Comparison of ENCODE assay signal across 32 cellular contexts in the genomic region with DNA sequence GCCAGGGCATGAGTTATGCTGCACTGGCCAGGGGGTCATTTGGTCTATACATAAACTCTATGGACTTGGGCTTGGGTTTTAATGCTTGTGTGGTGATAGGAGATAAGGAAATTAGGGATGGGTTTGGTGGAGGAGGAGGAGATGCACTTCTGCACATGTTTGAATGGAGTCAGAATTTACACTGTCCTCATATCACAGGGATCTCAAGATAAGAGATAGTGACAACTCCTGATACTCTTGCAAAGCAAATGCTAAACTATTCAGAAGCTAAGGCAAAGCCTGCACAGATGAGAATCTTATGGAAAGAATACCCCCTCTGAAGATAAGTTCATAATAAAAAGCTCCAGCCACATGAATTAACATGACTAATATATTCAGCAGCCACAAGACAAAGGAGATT.
"Had no signal": no experiment of that assay in that cellular context is flagged by ENCODE, and none has a peak within 500 bp of the region (broad histone marks: within the 10 kb centered on the region; RNA-seq: fewer than 3 reads in every experiment).

No MANE protein-coding gene starts in this region.

- H3K4me1 ChIP-seq: adrenal gland, body of pancreas, esophagus muscularis mucosa, foreskin keratinocyte, gastrocnemius medialis had no signal

- H3K27ac Mint-ChIP-seq: activated B cell treated with CpG ODN at 0.5 μM for 24 hours; activated CD8-positive, alpha-beta T cell treated with anti-CD3 and anti-CD28 coated beads for 36 hours; activated naive CD4-positive, alpha-beta T cell treated with anti-CD3 and anti-CD28 coated beads for 36 hours; activated naive CD4-positive, alpha-beta T cell treated with anti-CD3 and anti-CD28 coated beads, Interleukin-2, amount 50 U/mL, for 24 hours; activated naive CD8-positive, alpha-beta T cell treated with anti-CD3 and anti-CD28 coated beads for 36 hours; activated naive CD8-positive, alpha-beta T cell treated with anti-CD3 and anti-CD28 coated beads, Interleukin-2, amount 50 U/mL, for 24 hours; activated T-helper 17 cell treated with anti-CD3 and anti-CD28 coated beads, Interleukin-2, amount 50 U/mL, for 72 hours; effector memory CD8-positive, alpha-beta T cell; T-helper 2 cell treated with Interferon-gamma antibody and Interleukin-4, amounts not matched to agents 5 μg/mL and 100 μg/mL, for 36 hours had no signal

- H3K27me3 ChIP-seq: adrenal gland, body of pancreas, esophagus muscularis mucosa, foreskin keratinocyte, gastrocnemius medialis, heart right ventricle, hepatocyte had no signal

- DNase-seq: activated B cell treated with CpG ODN at 0.5 μM for 24 hours; activated CD4-positive, alpha-beta T cell treated with anti-CD3 and anti-CD28 coated beads for 48 hours; activated CD4-positive, alpha-beta T cell treated with anti-CD3 and anti-CD28 coated beads, Interleukin-2, amount 50 U/mL, for 1 hour; activated CD4-positive, alpha-beta T cell treated with anti-CD3 and anti-CD28 coated beads, Interleukin-2, amount 50 U/mL, for 48 hours; activated CD8-positive, alpha-beta memory T cell treated with anti-CD3 and anti-CD28 coated beads for 24 hours; activated CD8-positive, alpha-beta T cell treated with anti-CD3 and anti-CD28 coated beads for 36 hours; activated effector memory CD4-positive, alpha-beta T cell treated with Interleukin-2 at 50 U/mL for 16 hours; activated gamma-delta T cell treated with Interleukin-2 at 50 U/mL for 16 hours; activated naive CD4-positive, alpha-beta T cell treated with anti-CD3 and anti-CD28 coated beads for 36 hours; activated naive CD8-positive, alpha-beta T cell treated with anti-CD3 and anti-CD28 coated beads for 36 hours; activated naive CD8-positive, alpha-beta T cell treated with anti-CD3 and anti-CD28 coated beads, Interleukin-2, amount 50 U/mL, for 24 hours; activated T-cell treated with anti-CD3 and anti-CD28 coated beads, Interleukin-2, amount 50 U/mL, for 4 hours; adrenal gland; amygdala; aorta; body of pancreas; caudate nucleus; cortex of kidney; dermis blood vessel endothelial cell; effector CD4-positive, alpha-beta T cell; effector memory CD8-positive, alpha-beta T cell; foreskin keratinocyte; gastrocnemius medialis; heart right ventricle; T1000; WERI-Rb-1 had no signal

- H3K27ac ChIP-seq: adrenal gland, body of pancreas, esophagus muscularis mucosa, foreskin keratinocyte, gastrocnemius medialis, heart right ventricle, hepatocyte, WERI-Rb-1 had no signal

- ATAC-seq: activated CD4-positive, CD25-positive, alpha-beta regulatory T cell treated with anti-CD3 and anti-CD28 coated beads, Interleukin-2, amount 50 U/mL, for 24 hours; activated CD8-positive, alpha-beta T cell treated with anti-CD3 and anti-CD28 coated beads for 36 hours; activated naive CD8-positive, alpha-beta T cell treated with anti-CD3 and anti-CD28 coated beads, Interleukin-2, amount 50 U/mL, for 24 hours; activated T-cell treated with anti-CD3 and anti-CD28 coated beads, Interleukin-2, amount 50 U/mL, for 4 hours; activated T-helper 17 cell treated with anti-CD3 and anti-CD28 coated beads, Interleukin-2, amount 50 U/mL, for 72 hours; body of pancreas; effector memory CD8-positive, alpha-beta T cell; foreskin keratinocyte; gastrocnemius medialis; heart right ventricle had no signal

- H3K79me2 ChIP-seq: hepatocyte had no signal

- H3K4me3 Mint-ChIP-seq: activated B cell treated with CpG ODN at 0.5 μM for 24 hours; activated CD8-positive, alpha-beta T cell treated with anti-CD3 and anti-CD28 coated beads for 36 hours; activated naive CD4-positive, alpha-beta T cell treated with anti-CD3 and anti-CD28 coated beads for 36 hours; activated naive CD4-positive, alpha-beta T cell treated with anti-CD3 and anti-CD28 coated beads, Interleukin-2, amount 50 U/mL, for 24 hours; activated naive CD8-positive, alpha-beta T cell treated with anti-CD3 and anti-CD28 coated beads for 36 hours; activated naive CD8-positive, alpha-beta T cell treated with anti-CD3 and anti-CD28 coated beads, Interleukin-2, amount 50 U/mL, for 24 hours; activated T-cell treated with anti-CD3 and anti-CD28 coated beads, Interleukin-2, amount 50 U/mL, for 4 hours; activated T-helper 17 cell treated with anti-CD3 and anti-CD28 coated beads, Interleukin-2, amount 50 U/mL, for 72 hours; effector memory CD8-positive, alpha-beta T cell; T-helper 2 cell treated with Interferon-gamma antibody and Interleukin-4, amounts not matched to agents 5 μg/mL and 100 μg/mL, for 36 hours had no signal

- H3K27me3 Mint-ChIP-seq: activated B cell treated with CpG ODN at 0.5 μM for 24 hours; activated CD8-positive, alpha-beta T cell treated with anti-CD3 and anti-CD28 coated beads for 36 hours; activated naive CD4-positive, alpha-beta T cell treated with anti-CD3 and anti-CD28 coated beads, Interleukin-2, amount 50 U/mL, for 24 hours; activated naive CD8-positive, alpha-beta T cell treated with anti-CD3 and anti-CD28 coated beads for 36 hours; activated naive CD8-positive, alpha-beta T cell treated with anti-CD3 and anti-CD28 coated beads, Interleukin-2, amount 50 U/mL, for 24 hours; activated T-helper 17 cell treated with anti-CD3 and anti-CD28 coated beads, Interleukin-2, amount 50 U/mL, for 72 hours; effector memory CD8-positive, alpha-beta T cell had no signal

- H3K4me1 Mint-ChIP-seq: activated B cell treated with CpG ODN at 0.5 μM for 24 hours; activated naive CD4-positive, alpha-beta T cell treated with anti-CD3 and anti-CD28 coated beads, Interleukin-2, amount 50 U/mL, for 24 hours had no signal

- H3K36me3 ChIP-seq: adrenal gland, esophagus muscularis mucosa, gastrocnemius medialis, heart right ventricle, WERI-Rb-1 had no signal

- H3K4me2 ChIP-seq: hepatocyte had no signal

- H3K4me3 ChIP-seq: adrenal gland, body of pancreas, esophagus muscularis mucosa, gastrocnemius medialis, heart right ventricle, hepatocyte had no signal

- H3K9me3 Mint-ChIP-seq: activated B cell treated with CpG ODN at 0.5 μM for 24 hours; activated CD8-positive, alpha-beta T cell treated with anti-CD3 and anti-CD28 coated beads for 36 hours; activated naive CD4-positive, alpha-beta T cell treated with anti-CD3 and anti-CD28 coated beads for 36 hours; activated naive CD4-positive, alpha-beta T cell treated with anti-CD3 and anti-CD28 coated beads, Interleukin-2, amount 50 U/mL, for 24 hours; activated naive CD8-positive, alpha-beta T cell treated with anti-CD3 and anti-CD28 coated beads for 36 hours; activated naive CD8-positive, alpha-beta T cell treated with anti-CD3 and anti-CD28 coated beads, Interleukin-2, amount 50 U/mL, for 24 hours; activated T-cell treated with anti-CD3 and anti-CD28 coated beads, Interleukin-2, amount 50 U/mL, for 4 hours; activated T-helper 17 cell treated with anti-CD3 and anti-CD28 coated beads, Interleukin-2, amount 50 U/mL, for 72 hours; effector memory CD8-positive, alpha-beta T cell; T-helper 2 cell treated with Interferon-gamma antibody and Interleukin-4, amounts not matched to agents 5 μg/mL and 100 μg/mL, for 36 hours had no signal
